ENCODE assay signal across 8 cellular contexts in genomic region chr6:16286151-16286522, GRCh38. TPM values are rescaled to one million over a fixed set of nuclear protein-coding genes. Genes with fewer than 3 reads are reported as not detected.
DNase-seq lines count a peak whose midpoint lies in the region; ATAC-seq and TF ChIP-seq lines count a peak whose summit lies in the region.

No MANE protein-coding gene starts in this region.

- WGBS in stomach, 5 donors, result 45 to 61% (median 55%) methylated on average over 15 of the region's 15 CpGs

- intact Hi-C loops in activated CD4-positive, alpha-beta T cell treated with anti-CD3 and anti-CD28 coated beads, Interleukin-2, amount 10 ng/mL, durations not matched to agents 24 days and 14 days (cut with micrococcal nuclease), result no loop called here
- intact Hi-C loops in lower lobe of right lung (cut with DNase I), result no loop called here
- intact Hi-C loops in stomach (cut with DNase I; ENCODE audit: low total_unique reads), result no loop called here

- CTCF ChIA-PET in activated CD4-positive, alpha-beta T cell treated with anti-CD3 and anti-CD28 coated beads, Interleukin-2, amount 10 ng/mL, durations not matched to agents 7 days and 5 days (lab: Charles Lee), result interaction anchor here (0.6 to 1.2 kb wide), 6 partner anchors 11 to 382 kb away, joined by 3 to 4 read pairs (median 4); no protein-coding TSS in a partner anchor

- DNase-seq in activated CD4-positive, alpha-beta T cell treated with anti-CD3 and anti-CD28 coated beads, Interleukin-2, amount 10 ng/mL, durations not matched to agents 24 days and 14 days, result peak; percentile 75
- no peak for DNase-seq in activated CD4-positive, alpha-beta T cell treated with anti-CD3 and anti-CD28 coated beads, Interleukin-2, amount 10 ng/mL, durations not matched to agents 7 days and 5 days
- peak; percentile 45 for DNase-seq in NCI-H460 (ENCODE audit: extremely low read depth, low read depth)
- DNase-seq in caudate nucleus (lab: John Stamatoyannopoulos, UW), result peak in 55 of 61 donors; percentile 7 to 78 (median 47)
- no peak for DNase-seq in lower lobe of right lung
- DNase-seq in central memory CD4-positive, alpha-beta T cell, result no peak
- DNase-seq in stomach, result no peak

- no peaks in the 10 kb centered on the region for H3K36me3 Mint-ChIP-seq in activated CD4-positive, alpha-beta T cell treated with anti-CD3 and anti-CD28 coated beads, Interleukin-2, amount 10 ng/mL, durations not matched to agents 24 days and 14 days (ENCODE audit: low read depth)
- no peaks in the 10 kb centered on the region for H3K36me3 Mint-ChIP-seq in activated CD4-positive, alpha-beta T cell treated with anti-CD3 and anti-CD28 coated beads, Interleukin-2, amount 10 ng/mL, durations not matched to agents 7 days and 5 days (ENCODE audit: low read depth)

- H3K4me3 Mint-ChIP-seq in activated CD4-positive, alpha-beta T cell treated with anti-CD3 and anti-CD28 coated beads, Interleukin-2, amount 10 ng/mL, durations not matched to agents 24 days and 14 days, result no peak overlapping the region
- H3K4me3 Mint-ChIP-seq in activated CD4-positive, alpha-beta T cell treated with anti-CD3 and anti-CD28 coated beads, Interleukin-2, amount 10 ng/mL, durations not matched to agents 7 days and 5 days, result no peak overlapping the region

- no peaks in the 10 kb centered on the region for H3K9me3 ChIP-seq in lower lobe of right lung
- H3K9me3 ChIP-seq in stomach, result no peaks in the 10 kb centered on the region

- H3K4me1 ChIP-seq in lower lobe of right lung (no peaks in the 10 kb centered on the region), stomach (peaks cover 0 to 4% (median 0%) of the 10 kb centered on the region in 4 donors)

- H3K4me3 ChIP-seq in lower lobe of right lung (no peak overlapping the region), stomach (no peak overlapping the region)

- no peaks in the 10 kb centered on the region for H3K27me3 Mint-ChIP-seq in activated CD4-positive, alpha-beta T cell treated with anti-CD3 and anti-CD28 coated beads, Interleukin-2, amount 10 ng/mL, durations not matched to agents 24 days and 14 days
- H3K27me3 Mint-ChIP-seq in activated CD4-positive, alpha-beta T cell treated with anti-CD3 and anti-CD28 coated beads, Interleukin-2, amount 10 ng/mL, durations not matched to agents 7 days and 5 days, result no peaks in the 10 kb centered on the region

- POLR2A ChIA-PET in activated CD4-positive, alpha-beta T cell treated with anti-CD3 and anti-CD28 coated beads, Interleukin-2, amount 10 ng/mL, durations not matched to agents 7 days and 5 days (lab: Charles Lee), result no interaction called here

- no peaks in the 10 kb centered on the region for H3K9me3 Mint-ChIP-seq in activated CD4-positive, alpha-beta T cell treated with anti-CD3 and anti-CD28 coated beads, Interleukin-2, amount 10 ng/mL, durations not matched to agents 24 days and 14 days
- no peaks in the 10 kb centered on the region for H3K9me3 Mint-ChIP-seq in activated CD4-positive, alpha-beta T cell treated with anti-CD3 and anti-CD28 coated beads, Interleukin-2, amount 10 ng/mL, durations not matched to agents 7 days and 5 days

- TF ChIP-seq POLR2A in stomach (IDR thresholded peaks at IDR 0.05), result no peak

- peak; percentile 60 for TF ChIP-seq CTCF in lower lobe of right lung (IDR thresholded peaks at IDR 0.05)
- peak in 3 of 7 experiments; percentile 39 to 45 (median 39) for TF ChIP-seq CTCF in stomach (IDR thresholded peaks at IDR 0.05)

- no peaks in the 10 kb centered on the region for H3K27me3 ChIP-seq in lower lobe of right lung (ENCODE audit: low read depth)
- H3K27me3 ChIP-seq in stomach, result no peaks in the 10 kb centered on the region

- no peaks in the 10 kb centered on the region for H3K4me1 Mint-ChIP-seq in activated CD4-positive, alpha-beta T cell treated with anti-CD3 and anti-CD28 coated beads, Interleukin-2, amount 10 ng/mL, durations not matched to agents 24 days and 14 days
- no peaks in the 10 kb centered on the region for H3K4me1 Mint-ChIP-seq in activated CD4-positive, alpha-beta T cell treated with anti-CD3 and anti-CD28 coated beads, Interleukin-2, amount 10 ng/mL, durations not matched to agents 7 days and 5 days

- TF ChIP-seq EP300 in stomach (IDR thresholded peaks at IDR 0.05), result no peak

- ATAC-seq in lower lobe of right lung (peak; percentile 44 to 53), HG02981 (IDR thresholded peaks at IDR 0.05; ENCODE audit: unreplicated experiment) (no peak)

- H3K27ac ChIP-seq in caudate nucleus (ENCODE audit: low read depth, low read length) (no peak overlapping the region), lower lobe of right lung (no peak overlapping the region), stomach (no peak overlapping the region)

- peaks cover 2% of the 10 kb centered on the region for H3K36me3 ChIP-seq in lower lobe of right lung
- H3K36me3 ChIP-seq in stomach, result peaks cover 0 to 9% (median 0%) of the 10 kb centered on the region in 4 donors

- H3K27ac Mint-ChIP-seq in activated CD4-positive, alpha-beta T cell treated with anti-CD3 and anti-CD28 coated beads, Interleukin-2, amount 10 ng/mL, durations not matched to agents 24 days and 14 days, result no peak overlapping the region
- no peak overlapping the region for H3K27ac Mint-ChIP-seq in activated CD4-positive, alpha-beta T cell treated with anti-CD3 and anti-CD28 coated beads, Interleukin-2, amount 10 ng/mL, durations not matched to agents 7 days and 5 days

RNA-seq across cellular contexts. Expression of gene GMPR, which starts 47.8 kb away (rescaled TPM):
- total RNA-seq in activated CD4-positive, alpha-beta T cell treated with anti-CD3 and anti-CD28 coated beads, Interleukin-2, amount 10 ng/mL, durations not matched to agents 24 days and 14 days, result 1.0 and 2.1 TPM in 2 replicates
- 1 to 10 TPM; 2.6 to 3.3 TPM for total RNA-seq in activated CD4-positive, alpha-beta T cell treated with anti-CD3 and anti-CD28 coated beads, Interleukin-2, amount 10 ng/mL, durations not matched to agents 7 days and 5 days
- total RNA-seq in NCI-H460 (2014; rRNA removed; shearing (Covaris generic)), result 0.47 TPM in 1 of 2 replicates, not detected in the other
- 0.31 TPM in 1 of 2 replicates, not detected in the other for polyA plus RNA-seq in NCI-H460 (2014; cell fraction: nucleus; rRNA removed)
- total RNA-seq in lower lobe of right lung (22.5 TPM), stomach (10 to 100 TPM in 3 of 5 donors, 1 to 10 TPM in 2; 9.8 to 32.7 (median 11.9) TPM)
- polyA plus RNA-seq in stomach, result 10 to 100 TPM; 24.5 to 46.3 (median 30.1) TPM

Comparison
In these comparisons a context has a peak if more than half of its experiments do, and no peak if none do; other contexts are left out.
1. DNase-seq: peak in activated CD4-positive, alpha-beta T cell treated with anti-CD3 and anti-CD28 coated beads, Interleukin-2, amount 10 ng/mL, durations not matched to agents 24 days and 14 days (single experiment), NCI-H460 (single experiment) and caudate nucleus (55 of 61); none in activated CD4-positive, alpha-beta T cell treated with anti-CD3 and anti-CD28 coated beads, Interleukin-2, amount 10 ng/mL, durations not matched to agents 7 days and 5 days (single experiment), lower lobe of right lung (single experiment), central memory CD4-positive, alpha-beta T cell (single experiment) and stomach (single experiment).